11 cellular contexts compared by ENCODE assay signal in the genomic region with DNA sequence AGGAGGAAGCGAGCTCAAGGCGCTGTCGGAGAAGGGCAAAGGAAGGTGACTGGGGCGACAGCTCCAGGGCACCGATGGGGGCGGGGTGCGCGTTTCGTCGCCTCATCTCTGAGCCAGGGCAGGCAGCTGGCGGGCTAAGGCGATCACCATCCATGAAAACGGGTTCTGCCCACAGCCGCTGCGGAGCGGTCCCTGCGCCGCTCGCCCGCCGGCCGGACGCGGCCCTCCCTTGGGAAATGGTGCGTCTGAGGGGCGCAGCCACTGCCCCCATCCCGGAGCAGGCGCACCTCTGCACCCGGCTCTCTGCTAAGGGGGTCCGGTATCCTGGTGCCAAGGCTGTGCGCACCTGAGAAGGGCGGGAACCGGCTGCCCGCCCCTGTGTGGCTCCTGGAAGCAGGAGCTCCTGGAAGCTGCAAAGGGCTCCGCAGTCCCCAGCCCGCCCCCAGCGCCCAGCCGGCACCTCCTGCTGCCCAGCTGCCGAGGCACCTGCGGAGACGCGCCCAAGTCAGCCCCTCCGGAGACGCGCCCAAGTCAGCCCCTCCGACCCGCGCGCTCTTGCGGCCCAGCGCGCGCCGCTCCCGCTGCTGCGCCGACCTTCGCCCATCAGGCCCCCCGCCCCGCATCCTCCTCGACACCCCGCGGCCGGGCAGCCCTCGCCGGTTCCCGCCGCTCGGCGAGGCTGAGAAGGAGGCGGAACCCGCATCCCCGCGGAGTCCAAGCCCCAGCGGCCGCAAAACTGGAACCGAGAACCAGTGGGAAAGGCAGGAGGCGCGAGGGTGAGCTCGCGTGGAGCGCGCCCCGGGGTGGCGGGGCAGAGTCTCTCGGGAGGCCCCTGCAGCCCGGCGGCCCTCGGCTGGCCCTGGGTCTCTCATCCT. TPM values are rescaled to one million over a fixed set of nuclear protein-coding genes. Genes with fewer than 3 reads are reported as not detected.
DNase-seq lines count a peak whose midpoint lies in the region; ATAC-seq, FAIRE-seq and TF ChIP-seq lines count a peak whose summit lies in the region.
"Had no signal": no experiment of that assay in that cellular context is flagged by ENCODE, and none has a peak within 500 bp of the region (broad histone marks: within the 10 kb centered on the region; RNA-seq: fewer than 3 reads in every experiment).

No MANE protein-coding gene starts in this region.

- TF ChIP-seq CTCF in kidney (IDR thresholded peaks at IDR 0.05; ENCODE audit: borderline replicate concordance, extremely low read depth, insufficient read depth) (no peak), thoracic aorta (IDR thresholded peaks at IDR 0.05) (no peak)

- intact Hi-C loops in kidney (cut with DNase I), result no loop called here

- POLR2A ChIA-PET in activated naive CD8-positive, alpha-beta T cell treated with anti-CD3 and anti-CD28 coated beads, Interleukin-2, amount 10 ng/mL, durations not matched to agents 7 days and 5 days (lab: Charles Lee), result no interaction called here

- H3K9me3 ChIP-seq in kidney (ENCODE audit: control insufficient read depth in 1 of 2, low read length in 2 of 2), result no peaks in the 10 kb centered on the region
- no peaks in the 10 kb centered on the region for H3K9me3 ChIP-seq in thoracic aorta

- H3K36me3 ChIP-seq in kidney (ENCODE audit: control insufficient read depth in 1 of 2, insufficient read depth in 2 of 2, low read length in 2 of 2) (no peaks in the 10 kb centered on the region), thoracic aorta (no peaks in the 10 kb centered on the region)

- no peaks in the 10 kb centered on the region for H3K36me3 Mint-ChIP-seq in activated naive CD4-positive, alpha-beta T cell treated with anti-CD3 and anti-CD28 coated beads, Interleukin-2, amount 10 ng/mL, durations not matched to agents 7 days and 5 days
- peaks cover 1% of the 10 kb centered on the region for H3K36me3 Mint-ChIP-seq in activated naive CD8-positive, alpha-beta T cell treated with anti-CD3 and anti-CD28 coated beads, Interleukin-2, amount 10 ng/mL, durations not matched to agents 7 days and 5 days

- no peak for ATAC-seq in activated naive CD8-positive, alpha-beta T cell treated with anti-CD3 and anti-CD28 coated beads, Interleukin-2, amount 10 ng/mL, durations not matched to agents 7 days and 5 days (ENCODE audit: low read depth)
- no peak for ATAC-seq in thoracic aorta (ENCODE audit: insufficient number of reproducible peaks, low FRiP score, low read depth)

- CTCF ChIA-PET in activated naive CD4-positive, alpha-beta T cell treated with anti-CD3 and anti-CD28 coated beads, Interleukin-2, amount 10 ng/mL, durations not matched to agents 7 days and 5 days (lab: Charles Lee), result no interaction called here

- peak; percentile 22 for DNase-seq in activated naive CD4-positive, alpha-beta T cell treated with anti-CD3 and anti-CD28 coated beads, Interleukin-2, amount 10 ng/mL, durations not matched to agents 7 days and 5 days
- no peak for DNase-seq in activated naive CD4-positive, alpha-beta T cell treated with Interleukin-2 at 50 U/mL for 16 hours
- peak; percentile 41 for DNase-seq in activated naive CD8-positive, alpha-beta T cell treated with anti-CD3 and anti-CD28 coated beads, Interleukin-2, amount 10 ng/mL, durations not matched to agents 7 days and 5 days
- DNase-seq in kidney (peak; percentile 73), thoracic aorta (ENCODE audit: low spot score) (no peak), KG1 (lab: John Stamatoyannopoulos, UW) (no peak), foreskin melanocyte (no peak), NCI-H2171 (lab: John Stamatoyannopoulos, UW) (no peak)

- no peak overlapping the region for H3K27ac Mint-ChIP-seq in activated naive CD4-positive, alpha-beta T cell treated with anti-CD3 and anti-CD28 coated beads, Interleukin-2, amount 10 ng/mL, durations not matched to agents 7 days and 5 days
- H3K27ac Mint-ChIP-seq in activated naive CD8-positive, alpha-beta T cell treated with anti-CD3 and anti-CD28 coated beads, Interleukin-2, amount 10 ng/mL, durations not matched to agents 7 days and 5 days, result no peak overlapping the region

- H3K4me1 ChIP-seq in kidney (ENCODE audit: control insufficient read depth in 1 of 2, insufficient read depth in 1 of 2, low read depth in 1 of 2, low read length in 2 of 2) (peaks cover 0 to 5% of the 10 kb centered on the region in 2 donors), thoracic aorta (ENCODE audit: control insufficient read depth in 1 of 2, low read depth in 2 of 2) (peaks cover 5 to 15% of the 10 kb centered on the region in 2 donors)

- peak overlapping the region; percentile 3 for H3K4me3 Mint-ChIP-seq in activated naive CD4-positive, alpha-beta T cell treated with anti-CD3 and anti-CD28 coated beads, Interleukin-2, amount 10 ng/mL, durations not matched to agents 7 days and 5 days
- peak overlapping the region; percentile 42 for H3K4me3 Mint-ChIP-seq in activated naive CD8-positive, alpha-beta T cell treated with anti-CD3 and anti-CD28 coated beads, Interleukin-2, amount 10 ng/mL, durations not matched to agents 7 days and 5 days

- peak overlapping the region in 1 of 2 donors; percentile 37 for H3K4me3 ChIP-seq in kidney (ENCODE audit: low read length in 2 of 2)
- H3K4me3 ChIP-seq in thoracic aorta, result peak overlapping the region; percentile 63

- no peaks in the 10 kb centered on the region for H3K27me3 ChIP-seq in thoracic aorta (replicated peaks; ENCODE audit: insufficient read depth)

- no peaks in the 10 kb centered on the region for H3K9me3 Mint-ChIP-seq in activated naive CD4-positive, alpha-beta T cell treated with anti-CD3 and anti-CD28 coated beads, Interleukin-2, amount 10 ng/mL, durations not matched to agents 7 days and 5 days
- H3K9me3 Mint-ChIP-seq in activated naive CD8-positive, alpha-beta T cell treated with anti-CD3 and anti-CD28 coated beads, Interleukin-2, amount 10 ng/mL, durations not matched to agents 7 days and 5 days, result no peaks in the 10 kb centered on the region

- no peak overlapping the region for H3K9ac ChIP-seq in kidney (ENCODE audit: low read length in 2 of 2)

- no peak for FAIRE-seq in kidney (lab: Jason Lieb, UNC)
- FAIRE-seq: G401.6, TTC549 had no signal

- H3K27ac ChIP-seq in kidney (ENCODE audit: low read depth in 2 of 2, low read length in 2 of 2) (no peak overlapping the region), thoracic aorta (no peak overlapping the region)

- peaks cover 86% of the 10 kb centered on the region for H3K27me3 Mint-ChIP-seq in activated naive CD4-positive, alpha-beta T cell treated with anti-CD3 and anti-CD28 coated beads, Interleukin-2, amount 10 ng/mL, durations not matched to agents 7 days and 5 days
- peaks cover 71% of the 10 kb centered on the region for H3K27me3 Mint-ChIP-seq in activated naive CD8-positive, alpha-beta T cell treated with anti-CD3 and anti-CD28 coated beads, Interleukin-2, amount 10 ng/mL, durations not matched to agents 7 days and 5 days

- peaks cover 9% of the 10 kb centered on the region for H3K4me1 Mint-ChIP-seq in activated naive CD4-positive, alpha-beta T cell treated with anti-CD3 and anti-CD28 coated beads, Interleukin-2, amount 10 ng/mL, durations not matched to agents 7 days and 5 days
- peaks cover 3% of the 10 kb centered on the region for H3K4me1 Mint-ChIP-seq in activated naive CD8-positive, alpha-beta T cell treated with anti-CD3 and anti-CD28 coated beads, Interleukin-2, amount 10 ng/mL, durations not matched to agents 7 days and 5 days

RNA-seq across cellular contexts. Expression of a gene that starts 0.8 kb away (rescaled TPM):
- total RNA-seq in activated naive CD8-positive, alpha-beta T cell treated with anti-CD3 and anti-CD28 coated beads, Interleukin-2, amount 10 ng/mL, durations not matched to agents 7 days and 5 days, result not detected
- total RNA-seq in kidney, result 1.5 TPM
- polyA plus RNA-seq in kidney (ENCODE audit: insufficient read depth, low read depth, low replicate concordance), result not detected
- not detected for total RNA-seq in thoracic aorta
- total RNA-seq: HT1080 had no signal

Comparison
In these comparisons a context has a peak if more than half of its experiments do, and no peak if none do; other contexts are left out.
1. DNase-seq: peak in activated naive CD4-positive, alpha-beta T cell treated with anti-CD3 and anti-CD28 coated beads, Interleukin-2, amount 10 ng/mL, durations not matched to agents 7 days and 5 days (single experiment), activated naive CD8-positive, alpha-beta T cell treated with anti-CD3 and anti-CD28 coated beads, Interleukin-2, amount 10 ng/mL, durations not matched to agents 7 days and 5 days (single experiment) and kidney (single experiment); none in activated naive CD4-positive, alpha-beta T cell treated with Interleukin-2 at 50 U/mL for 16 hours (single experiment), thoracic aorta (single experiment), KG1 (single experiment), foreskin melanocyte (single experiment) and NCI-H2171 (single experiment).